16 cellular contexts compared by ENCODE assay signal in genomic region chr17:8019665-8020064, GRCh38. TPM values are rescaled to one million over a fixed set of nuclear protein-coding genes. Genes with fewer than 3 reads are reported as not detected.
A peak's percentile ranks its signal among the peaks of the same experiment; 100 is the strongest.
DNase-seq lines count a peak whose midpoint lies in the region; ATAC-seq and TF ChIP-seq lines count a peak whose summit lies in the region.
"Had no signal": no experiment of that assay in that cellular context is flagged by ENCODE, and none has a peak within 500 bp of the region (broad histone marks: within the 10 kb centered on the region; RNA-seq: fewer than 3 reads in every experiment).

No MANE protein-coding gene starts in this region.

- H3K9me3 ChIP-seq in lower lobe of right lung = no peaks in the 10 kb centered on the region
- no peaks in the 10 kb centered on the region for H3K9me3 ChIP-seq in upper lobe of left lung
- H3K9me3 ChIP-seq: suprapubic skin had no signal

- H3K4me1 Mint-ChIP-seq in activated T-cell treated with anti-CD3 and anti-CD28 coated beads, Interleukin-2, amount 50 U/mL, for 72 hours (ENCODE audit: low read depth) = peaks cover 28% of the 10 kb centered on the region
- peaks cover 3% of the 10 kb centered on the region for H3K4me1 Mint-ChIP-seq in activated T-cell treated with anti-CD3 and anti-CD28 coated beads, Interleukin-2, amount 50 U/mL, for 4 hours (ENCODE audit: low read depth)
- H3K4me1 Mint-ChIP-seq in MCF 10A (ENCODE audit: insufficient read depth, unreplicated experiment) = peaks cover 58% of the 10 kb centered on the region

- H3K4me1 ChIP-seq in lower lobe of right lung (peaks cover 70% of the 10 kb centered on the region), upper lobe of left lung (peaks cover 15 to 69% (median 45%) of the 10 kb centered on the region in 4 donors)

- TF ChIP-seq CTCF in MCF 10A (IDR thresholded peaks at IDR 0.05; ENCODE audit: unreplicated experiment) (no peak), lower lobe of right lung (IDR thresholded peaks at IDR 0.05) (no peak), upper lobe of left lung (IDR thresholded peaks at IDR 0.05) (no peak)

- H3K9me3 Mint-ChIP-seq in activated T-cell treated with anti-CD3 and anti-CD28 coated beads, Interleukin-2, amount 50 U/mL, for 72 hours = no peaks in the 10 kb centered on the region
- H3K9me3 Mint-ChIP-seq in activated T-cell treated with anti-CD3 and anti-CD28 coated beads, Interleukin-2, amount 50 U/mL, for 4 hours = no peaks in the 10 kb centered on the region
- no peaks in the 10 kb centered on the region for H3K9me3 Mint-ChIP-seq in MCF 10A (ENCODE audit: unreplicated experiment)
- H3K9me3 Mint-ChIP-seq: brain had no signal

- ATAC-seq in activated T-cell treated with anti-CD3 and anti-CD28 coated beads, Interleukin-2, amount 50 U/mL, for 72 hours (replicated peaks in 1 of 2) = peak; percentile 59 to 67
- no peak for ATAC-seq in activated T-cell treated with anti-CD3 and anti-CD28 coated beads, Interleukin-2, amount 50 U/mL, for 4 hours
- ATAC-seq in lower lobe of right lung (peak; percentile 54 to 63), upper lobe of left lung (ENCODE audit: low FRiP score in 2 of 2) (peak in 1 of 2 donors; percentile 28), GM21723 (IDR thresholded peaks at IDR 0.05; ENCODE audit: unreplicated experiment) (no peak)

- POLR2A ChIA-PET in MCF 10A (lab: Yijun Ruan, JAX) = interaction anchor here (0.5 to 6.4 kb wide), 15 partner anchors 10 to 737 kb away, joined by 3 to 155 read pairs (median 5); partner anchors contain the start of genes ALOX15B, CNTROB, CTC1 and MPDU1

- H3K27ac ChIP-seq in lower lobe of right lung (no peak overlapping the region), upper lobe of left lung (peak overlapping the region in 2 of 4 donors; percentile 55 to 88)
- H3K27ac ChIP-seq: parathyroid adenoma, suprapubic skin had no signal

- no peaks in the 10 kb centered on the region for H3K36me3 ChIP-seq in lower lobe of right lung
- H3K36me3 ChIP-seq in upper lobe of left lung = no peaks in the 10 kb centered on the region
- H3K36me3 ChIP-seq: suprapubic skin had no signal

- H3K4me3 Mint-ChIP-seq in activated T-cell treated with anti-CD3 and anti-CD28 coated beads, Interleukin-2, amount 50 U/mL, for 72 hours = peak overlapping the region in 1 of 2 donors; percentile 48
- no peak overlapping the region for H3K4me3 Mint-ChIP-seq in activated T-cell treated with anti-CD3 and anti-CD28 coated beads, Interleukin-2, amount 50 U/mL, for 4 hours
- peak overlapping the region; percentile 68 for H3K4me3 Mint-ChIP-seq in MCF 10A (ENCODE audit: unreplicated experiment)
- H3K4me3 Mint-ChIP-seq: brain had no signal

- H3K27ac Mint-ChIP-seq in activated T-cell treated with anti-CD3 and anti-CD28 coated beads, Interleukin-2, amount 50 U/mL, for 72 hours = peak overlapping the region; percentile 67
- peak overlapping the region; percentile 95 for H3K27ac Mint-ChIP-seq in MCF 10A (ENCODE audit: low read depth, unreplicated experiment)

- H3K27me3 ChIP-seq in lower lobe of right lung (ENCODE audit: low read depth) = peaks cover 16% of the 10 kb centered on the region
- H3K27me3 ChIP-seq in upper lobe of left lung = peaks cover 0 to 11% (median 5%) of the 10 kb centered on the region in 4 donors

- DNase-seq in activated T-cell treated with anti-CD3 and anti-CD28 coated beads, Interleukin-2, amount 50 U/mL, for 72 hours = peak; percentile 40 to 48
- DNase-seq in activated T-cell treated with anti-CD3 and anti-CD28 coated beads, Interleukin-2, amount 50 U/mL, for 4 hours = no peak
- peak; percentile 95 for DNase-seq in MCF 10A (ENCODE audit: unreplicated experiment)
- DNase-seq in lower lobe of right lung = peak; percentile 67
- peak; percentile 60 to 90 for DNase-seq in upper lobe of left lung
- DNase-seq in NCI-H345 (lab: John Stamatoyannopoulos, UW) = no peak
- DNase-seq in amniotic stem cell (lab: John Stamatoyannopoulos, UW) = no peak
- DNase-seq: NCI-H2081; OCI-M1; stimulated activated CD4-positive, alpha-beta T cell treated with anti-CD3 and anti-CD28 coated beads, Interleukin-4, amount 100 ng/mL, for 4 hours; T1000 had no signal

- peak in 1 of 4 donors; percentile 45 for TF ChIP-seq EP300 in upper lobe of left lung (IDR thresholded peaks at IDR 0.05)

- H3K27me3 Mint-ChIP-seq in activated T-cell treated with anti-CD3 and anti-CD28 coated beads, Interleukin-2, amount 50 U/mL, for 72 hours (ENCODE audit: low read depth) = peaks cover 8% of the 10 kb centered on the region
- H3K27me3 Mint-ChIP-seq in activated T-cell treated with anti-CD3 and anti-CD28 coated beads, Interleukin-2, amount 50 U/mL, for 4 hours (ENCODE audit: low read depth) = peaks cover 23% of the 10 kb centered on the region
- no peaks in the 10 kb centered on the region for H3K27me3 Mint-ChIP-seq in MCF 10A (ENCODE audit: insufficient read depth, unreplicated experiment)

- WGBS in upper lobe of left lung, 2 donors = 44 to 47% methylated on average over 6 of the region's 6 CpGs

- intact Hi-C loops in MCF 10A (cut with micrococcal nuclease) (no loop called here), lower lobe of right lung (cut with DNase I) (no loop called here)

- CTCF ChIA-PET in MCF 10A (lab: Yijun Ruan, JAX) = interaction anchor here (2.1 to 11.4 kb wide), 5 partner anchors 12 to 39 kb away, joined by 11 to 167 read pairs (median 35); partner anchors contain the start of gene ALOX15B

- BruUV-seq in MCF 10A (replicated peaks; lab: Mats Ljungman, UMichigan) = TSS peak; percentile 75

- no peaks in the 10 kb centered on the region for H3K36me3 Mint-ChIP-seq in activated T-cell treated with anti-CD3 and anti-CD28 coated beads, Interleukin-2, amount 50 U/mL, for 72 hours (ENCODE audit: insufficient read depth in 2 of 2)
- no peaks in the 10 kb centered on the region for H3K36me3 Mint-ChIP-seq in activated T-cell treated with anti-CD3 and anti-CD28 coated beads, Interleukin-2, amount 50 U/mL, for 4 hours (ENCODE audit: insufficient read depth)
- H3K36me3 Mint-ChIP-seq in MCF 10A (ENCODE audit: insufficient read depth, unreplicated experiment) = peaks cover 6% of the 10 kb centered on the region
- H3K36me3 Mint-ChIP-seq: brain had no signal

- no peak overlapping the region for H3K4me3 ChIP-seq in lower lobe of right lung
- H3K4me3 ChIP-seq in upper lobe of left lung = no peak overlapping the region
- H3K4me3 ChIP-seq: suprapubic skin had no signal

- peak in 1 of 4 donors; percentile 51 for TF ChIP-seq POLR2A in upper lobe of left lung (IDR thresholded peaks at IDR 0.05)

RNA-seq across cellular contexts. Expression of gene GUCY2D, which starts 17.2 kb away (rescaled TPM):
- total RNA-seq in activated T-cell treated with anti-CD3 and anti-CD28 coated beads, Interleukin-2, amount 50 U/mL, for 72 hours = under 1 TPM in 1 of 2 donors, not detected in 1; 0.34 TPM
- total RNA-seq in activated T-cell treated with anti-CD3 and anti-CD28 coated beads, Interleukin-2, amount 50 U/mL, for 4 hours = under 1 TPM in 1 of 3 donors, not detected in 2; 0.46 TPM
- total RNA-seq in MCF 10A (2022) (not detected in 2 replicates), lower lobe of right lung (3.1 TPM), upper lobe of left lung (1 to 10 TPM in 3 of 6 donors, not detected in 3; 2.6 to 5.0 (median 3.8) TPM)
- total RNA-seq: kidney epithelial cell, suprapubic skin had no signal

RNA-seq across cellular contexts. Expression of gene ALOX15B, which starts 19.2 kb away (rescaled TPM):
- under 1 TPM; 0.14 TPM for total RNA-seq in activated T-cell treated with anti-CD3 and anti-CD28 coated beads, Interleukin-2, amount 50 U/mL, for 72 hours
- under 1 TPM in 1 of 3 donors, not detected in 2; 0.14 TPM for total RNA-seq in activated T-cell treated with anti-CD3 and anti-CD28 coated beads, Interleukin-2, amount 50 U/mL, for 4 hours
- total RNA-seq in MCF 10A (2022) = 18.5 and 27.6 TPM in 2 replicates
- total RNA-seq in lower lobe of right lung = 53.5 TPM
- total RNA-seq in upper lobe of left lung = 100 to 1,000 TPM in 3 of 6 donors, 10 to 100 TPM in 3; 46.2 to 177 (median 105) TPM

Comparison
In these comparisons a context has a peak if more than half of its experiments do, and no peak if none do; other contexts are left out.
1. ATAC-seq: peak in activated T-cell treated with anti-CD3 and anti-CD28 coated beads, Interleukin-2, amount 50 U/mL, for 72 hours (2 of 2) and lower lobe of right lung (2 of 2); none in activated T-cell treated with anti-CD3 and anti-CD28 coated beads, Interleukin-2, amount 50 U/mL, for 4 hours (0 of 2) and GM21723 (single experiment).
2. DNase-seq: peak in activated T-cell treated with anti-CD3 and anti-CD28 coated beads, Interleukin-2, amount 50 U/mL, for 72 hours (2 of 2), MCF 10A (single experiment), lower lobe of right lung (single experiment) and upper lobe of left lung (2 of 2); none in activated T-cell treated with anti-CD3 and anti-CD28 coated beads, Interleukin-2, amount 50 U/mL, for 4 hours (single experiment), NCI-H345 (single experiment) and amniotic stem cell (single experiment).
3. RNA of gene ALOX15B, which starts 19.2 kb away (total RNA-seq): 46.2 to 177 TPM in upper lobe of left lung, 53.5 TPM in lower lobe of right lung (single experiment) and 18.5 to 27.6 TPM in MCF 10A; 0.14 TPM in activated T-cell treated with anti-CD3 and anti-CD28 coated beads, Interleukin-2, amount 50 U/mL, for 72 hours and 0.14 TPM in activated T-cell treated with anti-CD3 and anti-CD28 coated beads, Interleukin-2, amount 50 U/mL, for 4 hours; every median in the first group is over 10 times any median in the second.